ENCODE assay signal across 22 cellular contexts in genomic region chr15:70796516-70797310, GRCh38. TPM values are rescaled to one million over a fixed set of nuclear protein-coding genes. Genes with fewer than 3 reads are reported as not detected.
DNase-seq lines count a peak whose midpoint lies in the region; ATAC-seq and TF ChIP-seq lines count a peak whose summit lies in the region.
"Had no signal": no experiment of that assay in that cellular context is flagged by ENCODE, and none has a peak within 500 bp of the region (broad histone marks: within the 10 kb centered on the region; RNA-seq: fewer than 3 reads in every experiment).

No MANE protein-coding gene starts in this region.

- DNase-seq in breast epithelium (ENCODE audit: low spot score in 2 of 2) (no peak), MCF 10A (ENCODE audit: unreplicated experiment) (no peak), RWPE2 (ENCODE audit: low spot score) (peak; percentile 35), fibroblast of the aortic adventitia (ENCODE audit: low read depth) (peak; percentile 63), tibial artery (no peak), NCI-H446 (lab: John Stamatoyannopoulos, UW) (no peak), NCI-H524 (lab: John Stamatoyannopoulos, UW) (no peak), T-helper 9 cell (no peak)
- DNase-seq: 8988T; Calu3; CD8-positive, alpha-beta memory T cell; DMS153; GOT3; Kasumi-1; MM.1S; NCI-H1048; NCI-H1417 treated with DMSO at 0.1 percent for 48 hours; NCI-H187; NCI-H748 treated with DMSO at 0.1 percent for 48 hours; Peyer's patch had no signal

- BruUV-seq in MCF 10A (replicated peaks; lab: Mats Ljungman, UMichigan), result no TSS peak

- POLR2A ChIA-PET in MCF 10A (lab: Yijun Ruan, JAX), result interaction anchor here (0.6 to 1.8 kb wide), 2 partner anchors 33 to 1339 kb away, joined by 3 to 9 read pairs; partner anchors contain the start of gene UACA

- CTCF ChIA-PET in MCF 10A (lab: Yijun Ruan, JAX), result interaction anchor here (0.7 kb wide), 2 partner anchors 15 to 115 kb away, joined by 3 to 5 read pairs; no protein-coding TSS in a partner anchor

- H3K9me3 Mint-ChIP-seq in MCF 10A (ENCODE audit: unreplicated experiment), result peaks cover 8% of the 10 kb centered on the region
- H3K9me3 Mint-ChIP-seq: CD8-positive, alpha-beta memory T cell had no signal

- TF ChIP-seq CTCF in breast epithelium (IDR thresholded peaks at IDR 0.05) (no peak), MCF 10A (IDR thresholded peaks at IDR 0.05; ENCODE audit: unreplicated experiment) (no peak), RWPE2 (IDR thresholded peaks at IDR 0.05; ENCODE audit: poor library complexity, severe bottlenecking) (no peak), fibroblast of the aortic adventitia (IDR thresholded peaks at IDR 0.05; ENCODE audit: insufficient read depth, low read length) (no peak), tibial artery (IDR thresholded peaks at IDR 0.05) (no peak)

- H3K4me1 Mint-ChIP-seq in MCF 10A (ENCODE audit: insufficient read depth, unreplicated experiment), result peaks cover 33% of the 10 kb centered on the region
- H3K4me1 Mint-ChIP-seq: CD8-positive, alpha-beta memory T cell had no signal

- intact Hi-C loops in breast epithelium (cut with DNase I; ENCODE audit: low total_unique reads) (no loop called here), MCF 10A (cut with micrococcal nuclease) (loop anchor here (5.0 kb wide), 1 partner anchor 34 kb away; the partner anchor contains the start of gene UACA), tibial artery (cut with DNase I; ENCODE audit: low total_unique reads) (no loop called here)

- H3K4me1 ChIP-seq in breast epithelium (peaks cover 4 to 22% of the 10 kb centered on the region in 2 donors), RWPE2 (ENCODE audit: insufficient read depth, poor library complexity, severe bottlenecking) (peaks cover 34% of the 10 kb centered on the region), tibial artery (peaks cover 0 to 74% (median 54%) of the 10 kb centered on the region in 4 donors)

- no peak for TF ChIP-seq POLR2A in breast epithelium (IDR thresholded peaks at IDR 0.05)

- H3K36me3 Mint-ChIP-seq in MCF 10A (ENCODE audit: insufficient read depth, unreplicated experiment), result no peaks in the 10 kb centered on the region
- H3K36me3 Mint-ChIP-seq: CD8-positive, alpha-beta memory T cell had no signal

- H3K27me3 ChIP-seq in breast epithelium, result no peaks in the 10 kb centered on the region
- no peaks in the 10 kb centered on the region for H3K27me3 ChIP-seq in RWPE2 (ENCODE audit: insufficient read depth, poor library complexity, severe bottlenecking)
- H3K27me3 ChIP-seq in tibial artery, result no peaks in the 10 kb centered on the region
- H3K27me3 ChIP-seq: Peyer's patch, SJSA1 had no signal

- H3K27ac ChIP-seq in breast epithelium (peak overlapping the region; percentile 66 to 79), RWPE2 (ENCODE audit: poor library complexity, severe bottlenecking) (peak overlapping the region; percentile 89), tibial artery (peak overlapping the region; percentile 52 to 71)
- H3K27ac ChIP-seq: C4-2B, Peyer's patch had no signal

- H3K27ac Mint-ChIP-seq in MCF 10A (ENCODE audit: low read depth, unreplicated experiment), result no peak overlapping the region
- H3K27ac Mint-ChIP-seq: CD8-positive, alpha-beta memory T cell had no signal

- ATAC-seq in RWPE2 (ENCODE audit: low read depth), result no peak

- no peak overlapping the region for H3K4me3 Mint-ChIP-seq in MCF 10A (ENCODE audit: unreplicated experiment)
- H3K4me3 Mint-ChIP-seq: CD8-positive, alpha-beta memory T cell had no signal

- no peak overlapping the region for H3K4me3 ChIP-seq in breast epithelium
- no peak overlapping the region for H3K4me3 ChIP-seq in RWPE2 (ENCODE audit: severe bottlenecking)
- no peak overlapping the region for H3K4me3 ChIP-seq in fibroblast of the aortic adventitia (ENCODE audit: low read depth, low read length)
- no peak overlapping the region for H3K4me3 ChIP-seq in tibial artery
- H3K4me3 ChIP-seq: Peyer's patch, SJSA1 had no signal

- H3K9me3 ChIP-seq in breast epithelium (no peaks in the 10 kb centered on the region), RWPE2 (ENCODE audit: severe bottlenecking) (no peaks in the 10 kb centered on the region), tibial artery (no peaks in the 10 kb centered on the region)
- H3K9me3 ChIP-seq: Peyer's patch had no signal

- H3K27me3 Mint-ChIP-seq in MCF 10A (ENCODE audit: insufficient read depth, unreplicated experiment), result no peaks in the 10 kb centered on the region

- no peaks in the 10 kb centered on the region for H3K36me3 ChIP-seq in breast epithelium
- no peaks in the 10 kb centered on the region for H3K36me3 ChIP-seq in RWPE2 (ENCODE audit: low read depth)
- no peaks in the 10 kb centered on the region for H3K36me3 ChIP-seq in tibial artery
- H3K36me3 ChIP-seq: Peyer's patch had no signal

RNA-seq across cellular contexts. Expression of gene UACA, which starts 33.4 kb away (rescaled TPM):
- total RNA-seq in breast epithelium (100 to 1,000 TPM in 1 of 3 donors, 10 to 100 TPM in 2; 68.5 to 144 (median 71.7) TPM), MCF 10A (2022) (32.6 and 37.0 TPM in 2 replicates), fibroblast of the aortic adventitia (ENCODE audit: low replicate concordance) (106 and 149 TPM in 2 replicates)

RNA-seq across cellular contexts. Expression of gene LARP6, which starts 57.2 kb away (rescaled TPM):
- total RNA-seq in breast epithelium, result 10 to 100 TPM; 18.6 to 72.5 (median 40.0) TPM
- total RNA-seq in MCF 10A (2022), result 67.3 and 77.5 TPM in 2 replicates
- total RNA-seq in fibroblast of the aortic adventitia (ENCODE audit: low replicate concordance), result 55.9 and 68.1 TPM in 2 replicates

Comparison
In these comparisons a context has a peak if more than half of its experiments do, and no peak if none do; other contexts are left out.
1. DNase-seq: peak in RWPE2 (single experiment) and fibroblast of the aortic adventitia (single experiment); none in breast epithelium (0 of 2), MCF 10A (single experiment), tibial artery (0 of 2), NCI-H446 (0 of 2), NCI-H524 (0 of 2) and T-helper 9 cell (single experiment).
2. Peak in every context shown above with its lines, with median percentiles within 50 percentile points of each other: H3K27ac ChIP-seq.